ENCODE assay signal across 8 cellular contexts in the genomic region with DNA sequence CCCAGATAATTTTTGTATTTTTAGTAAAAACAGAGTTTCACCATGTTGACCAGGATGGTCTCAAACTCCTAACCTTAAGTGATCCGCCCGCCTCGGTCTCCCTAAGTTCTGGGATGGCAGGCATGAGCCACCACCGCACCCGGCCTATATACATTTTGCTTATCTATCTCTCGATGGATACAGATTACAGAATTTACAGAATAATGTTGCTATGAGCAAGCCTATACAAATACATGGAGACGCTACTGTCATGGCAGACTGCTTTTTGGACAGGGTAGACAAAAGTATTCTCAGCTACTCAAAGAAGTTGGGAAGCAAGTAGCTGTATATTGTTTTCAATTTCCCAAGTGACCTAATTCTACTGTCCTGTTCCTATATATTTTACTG. TPM values are rescaled to one million over a fixed set of nuclear protein-coding genes. Genes with fewer than 3 reads are reported as not detected.
DNase-seq lines count a peak whose midpoint lies in the region; ATAC-seq and TF ChIP-seq lines count a peak whose summit lies in the region.

No MANE protein-coding gene starts in this region.

- no peak overlapping the region for H2AFZ ChIP-seq in PC-3 (ENCODE audit: low read length)

- CTCF ChIA-PET in PC-3 (lab: Charles Lee), result interaction anchor here (1.2 kb wide), 1 partner anchor 40 kb away, joined by 3 read pairs; no protein-coding TSS in a partner anchor

- ATAC-seq in PC-3 (no peak), GM18498 (IDR thresholded peaks at IDR 0.05; ENCODE audit: unreplicated experiment) (no peak)

- no TSS peak for BruUV-seq in PC-3 (replicated peaks; lab: Mats Ljungman, UMichigan)

- H3K4me1 Mint-ChIP-seq in endodermal cell (peaks cover 17% of the 10 kb centered on the region), neural crest cell (peaks cover 31% of the 10 kb centered on the region)

- no peaks in the 10 kb centered on the region for H3F3A ChIP-seq in PC-3 (ENCODE audit: low read length, unreplicated experiment)

- peaks cover 34% of the 10 kb centered on the region for H3K27me3 ChIP-seq in BLaER1
- H3K27me3 ChIP-seq in PC-3 (ENCODE audit: low read length), result no peaks in the 10 kb centered on the region
- H3K27me3 ChIP-seq in endodermal cell (ENCODE audit: control insufficient read depth, insufficient read depth, low read length, poor library complexity, severe bottlenecking), result no peaks in the 10 kb centered on the region

- peaks cover 24% of the 10 kb centered on the region for H3K79me2 ChIP-seq in PC-3 (ENCODE audit: low read length)

- 96 to 100% methylated on average over 7 of the region's 7 CpGs for WGBS in endodermal cell (ENCODE audit: insufficient coverage in 1 of 2, insufficient read length in 1 of 2), 2 experiments

- POLR2A ChIA-PET in PC-3 (lab: Charles Lee; ENCODE audit: unreplicated experiment), result interaction anchor here (1.0 kb wide), 1 partner anchor 149 kb away, joined by 6 read pairs; a partner anchor contains a TSS

- peaks cover 3% of the 10 kb centered on the region for H3K36me3 Mint-ChIP-seq in endodermal cell (ENCODE audit: low read depth)
- peaks cover 12% of the 10 kb centered on the region for H3K36me3 Mint-ChIP-seq in neural crest cell (ENCODE audit: low read depth)

- no peak for DNase-seq in PC-3
- no peak for DNase-seq in endodermal cell
- DNase-seq in neural crest cell (ENCODE audit: low read depth, low spot score), result no peak
- no peak for DNase-seq in retina
- DNase-seq in NCI-H526 treated with DMSO at 0.1 percent for 48 hours (lab: John Stamatoyannopoulos, UW), result no peak
- no peak for DNase-seq in OCI-M2 (lab: John Stamatoyannopoulos, UW; ENCODE audit: unreplicated experiment)

- H3K4me3 ChIP-seq in BLaER1 (peak overlapping the region; percentile 65; the same call in 1 of the 2 replicates), PC-3 (ENCODE audit: low read length) (0 out of 2 replicates have a peak overlapping the region, but pooled peaks have one; percentile 44), endodermal cell (ENCODE audit: low read length) (peak overlapping the region; percentile 53)

- no peaks in the 10 kb centered on the region for H3K9me3 ChIP-seq in BLaER1
- no peaks in the 10 kb centered on the region for H3K9me3 ChIP-seq in PC-3 (ENCODE audit: low read length)
- no peaks in the 10 kb centered on the region for H3K9me3 ChIP-seq in endodermal cell (ENCODE audit: control insufficient read depth, low read length)

- H3K4me1 ChIP-seq in BLaER1, result peaks cover 30% of the 10 kb centered on the region
- peaks cover 8% of the 10 kb centered on the region for H3K4me1 ChIP-seq in PC-3 (ENCODE audit: insufficient read depth, low read length)
- H3K4me1 ChIP-seq in endodermal cell (ENCODE audit: control insufficient read depth, insufficient read depth, low read length), result no peaks in the 10 kb centered on the region

- H3K27ac Mint-ChIP-seq in endodermal cell (peak overlapping the region; percentile 91), neural crest cell (ENCODE audit: unreplicated experiment) (peak overlapping the region; percentile 93)

- H3K27me3 Mint-ChIP-seq in endodermal cell (ENCODE audit: insufficient read depth) (peaks cover 3% of the 10 kb centered on the region), neural crest cell (ENCODE audit: low read depth) (no peaks in the 10 kb centered on the region)

- no peaks in the 10 kb centered on the region for H3K9me2 ChIP-seq in PC-3 (replicated peaks; ENCODE audit: low read length)

- H3K9ac ChIP-seq in BLaER1 (peak overlapping the region; percentile 36), PC-3 (ENCODE audit: low read length) (no peak overlapping the region), endodermal cell (ENCODE audit: extremely low read depth, low read length, poor library complexity, severe bottlenecking) (no peak overlapping the region)

- intact Hi-C loops in PC-3 (cut with micrococcal nuclease), result no loop called here

- H3K36me3 ChIP-seq in BLaER1 (no peaks in the 10 kb centered on the region), PC-3 (ENCODE audit: low read depth, low read length) (no peaks in the 10 kb centered on the region), endodermal cell (ENCODE audit: control insufficient read depth, insufficient read depth, low read length) (no peaks in the 10 kb centered on the region)

- H3K27ac ChIP-seq in BLaER1 (peak overlapping the region; percentile 45; the same call in 1 of the 2 replicates), PC-3 (ENCODE audit: low read length) (no peak overlapping the region), endodermal cell (ENCODE audit: low read depth, low read length) (no peak overlapping the region)

- H3K4me3 Mint-ChIP-seq in endodermal cell, result peak overlapping the region; percentile 79
- peak overlapping the region; percentile 64 for H3K4me3 Mint-ChIP-seq in neural crest cell

- no peak for TF ChIP-seq CTCF in PC-3 (conservative IDR thresholded peaks at IDR 0.05; ENCODE audit: low read depth, low read length)
- no peak for TF ChIP-seq CTCF in endodermal cell (conservative IDR thresholded peaks at IDR 0.05)
- TF ChIP-seq CTCF in neural crest cell (conservative IDR thresholded peaks at IDR 0.05), result no peak

- H4K20me1 ChIP-seq in BLaER1 (no peaks in the 10 kb centered on the region), PC-3 (ENCODE audit: low read length) (peaks cover 12% of the 10 kb centered on the region)

- peaks cover 13% of the 10 kb centered on the region for H3K9me3 Mint-ChIP-seq in endodermal cell
- no peaks in the 10 kb centered on the region for H3K9me3 Mint-ChIP-seq in neural crest cell

- H3K4me2 ChIP-seq in BLaER1 (peak overlapping the region; percentile 81), PC-3 (ENCODE audit: low read length) (peak overlapping the region; percentile 71)

RNA-seq across cellular contexts. Expression of a gene that starts 1.6 kb away (rescaled TPM):
- 0.26 and 0.69 TPM in 2 replicates for total RNA-seq in PC-3 (2014; rRNA removed)
- 1 to 10 TPM; 1.2 to 1.5 TPM for total RNA-seq in endodermal cell
- polyA plus RNA-seq in endodermal cell (2013, experiment 1 of 2), result 1.1 TPM
- polyA plus RNA-seq in endodermal cell (2013, experiment 2 of 2), result 1.4 TPM
- total RNA-seq in neural crest cell, result 1.5 and 1.8 TPM in 2 replicates

RNA-seq across cellular contexts. Expression of a gene that starts 1.9 kb away (rescaled TPM):
- 269 and 324 TPM in 2 replicates for total RNA-seq in PC-3 (2014; rRNA removed)
- 10 to 100 TPM; 53.1 to 62.6 TPM for total RNA-seq in endodermal cell
- polyA plus RNA-seq in endodermal cell (2013, experiment 1 of 2), result 50.5 TPM
- polyA plus RNA-seq in endodermal cell (2013, experiment 2 of 2), result 49.6 TPM
- total RNA-seq in neural crest cell, result 70.3 and 72.3 TPM in 2 replicates

RNA-seq across cellular contexts. Expression of a gene that starts 6.7 kb away (rescaled TPM):
- total RNA-seq in PC-3 (2014; rRNA removed) (93.7 and 143 TPM in 2 replicates), endodermal cell (100 to 1,000 TPM; 106 to 119 TPM), neural crest cell (122 and 135 TPM in 2 replicates)
- polyA plus RNA-seq in endodermal cell (2013, experiment 1 of 2), result 131 TPM
- polyA plus RNA-seq in endodermal cell (2013, experiment 2 of 2), result 120 TPM

RNA-seq across cellular contexts. Expression of a gene that starts 14.1 kb away (rescaled TPM):
- total RNA-seq in PC-3 (2014; rRNA removed), result 265 and 331 TPM in 2 replicates
- 10 to 100 TPM; 61.8 to 83.9 TPM for total RNA-seq in endodermal cell
- polyA plus RNA-seq in endodermal cell (2013, experiment 1 of 2), result 64.0 TPM
- polyA plus RNA-seq in endodermal cell (2013, experiment 2 of 2), result 54.0 TPM
- total RNA-seq in neural crest cell, result 78.5 and 82.5 TPM in 2 replicates

RNA-seq across cellular contexts. Expression of a gene that starts 17.9 kb away (rescaled TPM):
- 89.8 and 130 TPM in 2 replicates for total RNA-seq in PC-3 (2014; rRNA removed)
- 10 to 100 TPM; 81.4 to 83.1 TPM for total RNA-seq in endodermal cell
- polyA plus RNA-seq in endodermal cell (2013, experiment 1 of 2), result 76.2 TPM
- polyA plus RNA-seq in endodermal cell (2013, experiment 2 of 2), result 67.5 TPM
- 162 and 163 TPM in 2 replicates for total RNA-seq in neural crest cell
